In genomic region chr20:57157106-57157691, GRCh38 we compare ENCODE assay signal across 1 cellular context.
TF ChIP-seq lines count a peak whose summit lies in the region.

No MANE protein-coding gene starts in this region.

TF ChIP-seq in WTC11, 78 proteins besides CTCF, POLR2A, EP300 and RAD21 (continued from another document):
- TF ChIP-seq ZNF532 (CRISPR knock-in tag; IDR thresholded peaks at IDR 0.05; ENCODE audit: borderline replicate concordance) (no peak), NFYB (CRISPR knock-in tag; conservative IDR thresholded peaks at IDR 0.05; ENCODE audit: low read depth) (no peak)
